Comparison of ENCODE assay signal across 1 cellular context in the genomic region with DNA sequence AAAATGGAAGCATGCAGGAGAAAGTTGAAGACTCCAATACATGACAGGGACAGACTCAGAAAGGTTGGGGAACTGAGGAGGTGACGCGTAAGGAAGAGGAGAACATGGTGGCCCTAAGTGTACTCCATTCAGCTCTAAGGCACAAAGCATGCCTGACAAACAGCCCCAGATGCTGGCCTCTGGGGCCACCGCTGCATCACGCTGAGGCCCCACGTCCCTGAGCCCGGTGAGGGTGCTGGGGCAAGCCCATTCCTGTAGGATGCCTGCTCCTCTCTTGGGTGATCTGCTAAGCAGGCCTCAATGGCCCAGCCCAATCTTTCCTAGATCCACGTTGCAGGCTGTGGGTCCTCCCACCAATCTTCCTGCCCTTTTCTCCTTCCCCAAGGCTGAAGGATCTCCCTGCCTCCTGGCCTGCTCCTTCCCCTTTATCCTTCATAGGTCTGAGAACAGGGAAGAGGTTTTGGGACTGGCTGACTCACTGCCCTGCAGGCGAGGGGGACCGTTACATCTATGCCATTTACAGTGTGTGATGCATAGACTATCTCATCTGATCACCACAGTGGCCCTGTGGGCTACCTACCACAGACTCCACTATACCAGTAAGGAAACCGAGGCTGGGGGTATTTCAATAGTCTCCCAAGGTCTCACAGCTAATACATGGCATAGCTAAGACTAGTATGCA.
TF ChIP-seq lines count a peak whose summit lies in the region.

No MANE protein-coding gene starts in this region.

TF ChIP-seq in HepG2, 621 proteins besides CTCF, POLR2A, EP300 and RAD21:
- TF ChIP-seq, protein P1, sequence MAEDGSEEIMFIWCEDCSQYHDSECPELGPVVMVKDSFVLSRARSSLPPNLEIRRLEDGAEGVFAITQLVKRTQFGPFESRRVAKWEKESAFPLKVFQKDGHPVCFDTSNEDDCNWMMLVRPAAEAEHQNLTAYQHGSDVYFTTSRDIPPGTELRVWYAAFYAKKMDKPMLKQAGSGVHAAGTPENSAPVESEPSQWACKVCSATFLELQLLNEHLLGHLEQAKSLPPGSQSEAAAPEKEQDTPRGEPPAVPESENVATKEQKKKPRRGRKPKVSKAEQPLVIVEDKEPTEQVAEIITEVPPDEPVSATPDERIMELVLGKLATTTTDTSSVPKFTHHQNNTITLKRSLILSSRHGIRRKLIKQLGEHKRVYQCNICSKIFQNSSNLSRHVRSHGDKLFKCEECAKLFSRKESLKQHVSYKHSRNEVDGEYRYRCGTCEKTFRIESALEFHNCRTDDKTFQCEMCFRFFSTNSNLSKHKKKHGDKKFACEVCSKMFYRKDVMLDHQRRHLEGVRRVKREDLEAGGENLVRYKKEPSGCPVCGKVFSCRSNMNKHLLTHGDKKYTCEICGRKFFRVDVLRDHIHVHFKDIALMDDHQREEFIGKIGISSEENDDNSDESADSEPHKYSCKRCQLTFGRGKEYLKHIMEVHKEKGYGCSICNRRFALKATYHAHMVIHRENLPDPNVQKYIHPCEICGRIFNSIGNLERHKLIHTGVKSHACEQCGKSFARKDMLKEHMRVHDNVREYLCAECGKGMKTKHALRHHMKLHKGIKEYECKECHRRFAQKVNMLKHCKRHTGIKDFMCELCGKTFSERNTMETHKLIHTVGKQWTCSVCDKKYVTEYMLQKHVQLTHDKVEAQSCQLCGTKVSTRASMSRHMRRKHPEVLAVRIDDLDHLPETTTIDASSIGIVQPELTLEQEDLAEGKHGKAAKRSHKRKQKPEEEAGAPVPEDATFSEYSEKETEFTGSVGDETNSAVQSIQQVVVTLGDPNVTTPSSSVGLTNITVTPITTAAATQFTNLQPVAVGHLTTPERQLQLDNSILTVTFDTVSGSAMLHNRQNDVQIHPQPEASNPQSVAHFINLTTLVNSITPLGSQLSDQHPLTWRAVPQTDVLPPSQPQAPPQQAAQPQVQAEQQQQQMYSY (CRISPR knock-in tag; IDR thresholded peaks at IDR 0.05): no peak
- TF ChIP-seq ZNF12 (CRISPR knock-in tag; IDR thresholded peaks at IDR 0.05) (no peak), ZNF564 (CRISPR knock-in tag; IDR thresholded peaks at IDR 0.05) (no peak), HNRNPK (IDR thresholded peaks at IDR 0.05; ENCODE audit: low read depth, low read length, poor library complexity, severe bottlenecking) (no peak), CBX2 (IDR thresholded peaks at IDR 0.05; ENCODE audit: low read depth, low read length) (no peak), CBX2 (CRISPR knock-in tag; IDR thresholded peaks at IDR 0.05; ENCODE audit: low read depth) (no peak), NCOA5 (CRISPR knock-in tag; IDR thresholded peaks at IDR 0.05) (no peak), KMT2B (CRISPR knock-in tag; IDR thresholded peaks at IDR 0.05) (no peak), MAF1 (CRISPR knock-in tag; IDR thresholded peaks at IDR 0.05; ENCODE audit: borderline replicate concordance) (no peak), CENPX (CRISPR knock-in tag; IDR thresholded peaks at IDR 0.05) (no peak), ZNF33A (CRISPR knock-in tag; IDR thresholded peaks at IDR 0.05; ENCODE audit: borderline replicate concordance) (no peak), KDM4B (CRISPR knock-in tag; IDR thresholded peaks at IDR 0.05) (no peak), MEIS1 (CRISPR knock-in tag; IDR thresholded peaks at IDR 0.05; ENCODE audit: borderline replicate concordance) (no peak), ZSCAN29 (CRISPR knock-in tag; conservative IDR thresholded peaks at IDR 0.05) (no peak)
- TF ChIP-seq, protein P2, sequence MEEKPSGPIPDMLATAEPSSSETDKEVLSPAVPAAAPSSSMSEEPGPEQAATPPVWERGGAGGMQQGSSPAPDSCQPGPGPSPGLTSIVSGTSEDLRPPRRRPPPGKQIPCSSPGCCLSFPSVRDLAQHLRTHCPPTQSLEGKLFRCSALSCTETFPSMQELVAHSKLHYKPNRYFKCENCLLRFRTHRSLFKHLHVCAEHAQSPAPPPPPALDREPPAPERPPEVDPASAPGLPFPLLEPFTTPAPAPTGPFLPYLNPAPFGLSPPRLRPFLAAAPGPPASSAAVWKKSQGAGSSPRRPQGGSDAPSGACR (CRISPR knock-in tag; IDR thresholded peaks at IDR 0.05): no peak
- TF ChIP-seq, protein P3, sequence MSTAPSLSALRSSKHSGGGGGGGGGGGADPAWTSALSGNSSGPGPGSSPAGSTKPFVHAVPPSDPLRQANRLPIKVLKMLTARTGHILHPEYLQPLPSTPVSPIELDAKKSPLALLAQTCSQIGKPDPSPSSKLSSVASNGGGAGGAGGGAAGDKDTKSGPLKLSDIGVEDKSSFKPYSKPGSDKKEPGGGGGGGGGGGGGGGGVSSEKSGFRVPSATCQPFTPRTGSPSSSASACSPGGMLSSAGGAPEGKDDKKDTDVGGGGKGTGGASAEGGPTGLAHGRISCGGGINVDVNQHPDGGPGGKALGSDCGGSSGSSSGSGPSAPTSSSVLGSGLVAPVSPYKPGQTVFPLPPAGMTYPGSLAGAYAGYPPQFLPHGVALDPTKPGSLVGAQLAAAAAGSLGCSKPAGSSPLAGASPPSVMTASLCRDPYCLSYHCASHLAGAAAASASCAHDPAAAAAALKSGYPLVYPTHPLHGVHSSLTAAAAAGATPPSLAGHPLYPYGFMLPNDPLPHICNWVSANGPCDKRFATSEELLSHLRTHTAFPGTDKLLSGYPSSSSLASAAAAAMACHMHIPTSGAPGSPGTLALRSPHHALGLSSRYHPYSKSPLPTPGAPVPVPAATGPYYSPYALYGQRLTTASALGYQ (CRISPR knock-in tag; IDR thresholded peaks at IDR 0.05): no peak
- TF ChIP-seq, protein P4, sequence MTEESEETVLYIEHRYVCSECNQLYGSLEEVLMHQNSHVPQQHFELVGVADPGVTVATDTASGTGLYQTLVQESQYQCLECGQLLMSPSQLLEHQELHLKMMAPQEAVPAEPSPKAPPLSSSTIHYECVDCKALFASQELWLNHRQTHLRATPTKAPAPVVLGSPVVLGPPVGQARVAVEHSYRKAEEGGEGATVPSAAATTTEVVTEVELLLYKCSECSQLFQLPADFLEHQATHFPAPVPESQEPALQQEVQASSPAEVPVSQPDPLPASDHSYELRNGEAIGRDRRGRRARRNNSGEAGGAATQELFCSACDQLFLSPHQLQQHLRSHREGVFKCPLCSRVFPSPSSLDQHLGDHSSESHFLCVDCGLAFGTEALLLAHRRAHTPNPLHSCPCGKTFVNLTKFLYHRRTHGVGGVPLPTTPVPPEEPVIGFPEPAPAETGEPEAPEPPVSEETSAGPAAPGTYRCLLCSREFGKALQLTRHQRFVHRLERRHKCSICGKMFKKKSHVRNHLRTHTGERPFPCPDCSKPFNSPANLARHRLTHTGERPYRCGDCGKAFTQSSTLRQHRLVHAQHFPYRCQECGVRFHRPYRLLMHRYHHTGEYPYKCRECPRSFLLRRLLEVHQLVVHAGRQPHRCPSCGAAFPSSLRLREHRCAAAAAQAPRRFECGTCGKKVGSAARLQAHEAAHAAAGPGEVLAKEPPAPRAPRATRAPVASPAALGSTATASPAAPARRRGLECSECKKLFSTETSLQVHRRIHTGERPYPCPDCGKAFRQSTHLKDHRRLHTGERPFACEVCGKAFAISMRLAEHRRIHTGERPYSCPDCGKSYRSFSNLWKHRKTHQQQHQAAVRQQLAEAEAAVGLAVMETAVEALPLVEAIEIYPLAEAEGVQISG (CRISPR knock-in tag; IDR thresholded peaks at IDR 0.05): no peak
